ENCODE assay signal across 16 cellular contexts in genomic region chr22:32752868-32753520, GRCh38. TPM values are rescaled to one million over a fixed set of nuclear protein-coding genes. Genes with fewer than 3 reads are reported as not detected.
DNase-seq lines count a peak whose midpoint lies in the region; ATAC-seq, FAIRE-seq and TF ChIP-seq lines count a peak whose summit lies in the region.
"Had no signal": no experiment of that assay in that cellular context is flagged by ENCODE, and none has a peak within 500 bp of the region (broad histone marks: within the 10 kb centered on the region; RNA-seq: fewer than 3 reads in every experiment).

No MANE protein-coding gene starts in this region.

- CTCF ChIA-PET in HepG2 (lab: Yijun Ruan, JAX; ENCODE audit: low intra/inter-chr PET ratio, low total read pairs), result no interaction called here

- H3K4me1 ChIP-seq in HepG2 (ENCODE audit: insufficient read depth, low read length) (peaks cover 76% of the 10 kb centered on the region), right lobe of liver (peaks cover 0 to 18% (median 7%) of the 10 kb centered on the region in 4 donors), fibroblast of lung (ENCODE audit: control insufficient read depth, extremely low read depth, insufficient read depth, low read length) (peaks cover 3% of the 10 kb centered on the region), aorta (ENCODE audit: control insufficient read depth in 1 of 2, insufficient read depth in 2 of 2, low read length in 2 of 2) (no peaks in the 10 kb centered on the region)

- H3K36me3 ChIP-seq in HepG2 (replicated peaks in 1 of 2; ENCODE audit: control insufficient read depth in 1 of 2, insufficient read depth in 2 of 2, low read length in 2 of 2) (no peaks in the 10 kb centered on the region), right lobe of liver (no peaks in the 10 kb centered on the region), fibroblast of lung (ENCODE audit: control insufficient read depth, insufficient read depth, low read length) (no peaks in the 10 kb centered on the region), aorta (ENCODE audit: control insufficient read depth in 1 of 2, insufficient read depth in 2 of 2, low read length in 1 of 2) (no peaks in the 10 kb centered on the region)
- H3K36me3 ChIP-seq: thyroid gland had no signal

- no peak for FAIRE-seq in HepG2 (lab: Jason Lieb, UNC)

- no peaks in the 10 kb centered on the region for H3K79me2 ChIP-seq in HepG2 (ENCODE audit: insufficient read depth, low read length)
- no peaks in the 10 kb centered on the region for H3K79me2 ChIP-seq in fibroblast of lung (ENCODE audit: control insufficient read depth, insufficient read depth, low read length)

- H3K9me3 ChIP-seq in HepG2 (ENCODE audit: low read length), result no peaks in the 10 kb centered on the region
- no peaks in the 10 kb centered on the region for H3K9me3 ChIP-seq in right lobe of liver
- H3K9me3 ChIP-seq in fibroblast of lung (ENCODE audit: control insufficient read depth, insufficient read depth, low read depth, low read length), result no peaks in the 10 kb centered on the region
- no peaks in the 10 kb centered on the region for H3K9me3 ChIP-seq in aorta (ENCODE audit: control insufficient read depth, low read length)
- H3K9me3 ChIP-seq: thyroid gland had no signal

- H2AFZ ChIP-seq in HepG2 (ENCODE audit: low read length), result no peak overlapping the region
- no peak overlapping the region for H2AFZ ChIP-seq in fibroblast of lung (ENCODE audit: low read length)

- no TSS peak for BruUV-seq in HepG2 (replicated peaks; lab: Mats Ljungman, UMichigan)

- no peak overlapping the region for H3K27ac ChIP-seq in HepG2 (ENCODE audit: extremely low read length, insufficient read depth, low read length)
- no peak overlapping the region for H3K27ac ChIP-seq in right lobe of liver
- H3K27ac ChIP-seq in fibroblast of lung (ENCODE audit: insufficient read depth, low read length), result no peak overlapping the region
- no peak overlapping the region for H3K27ac ChIP-seq in aorta (ENCODE audit: low read depth in 1 of 2, low read length in 2 of 2)

- TF ChIP-seq EP300 in HepG2 (IDR thresholded peaks at IDR 0.05; ENCODE audit: low read depth in 2 of 2, low read length in 2 of 2), result no peak
- TF ChIP-seq EP300 in HepG2 (CRISPR knock-in tag; IDR thresholded peaks at IDR 0.05; ENCODE audit: borderline replicate concordance), result no peak

- DNase-seq in HepG2 (ENCODE audit: low spot score), result no peak
- DNase-seq in right lobe of liver, result no peak
- peak; percentile 80 to 83 for DNase-seq in fibroblast of lung (ENCODE audit: low read depth in 2 of 2)
- DNase-seq in myocyte (ENCODE audit: low read depth), result peak; percentile 29
- no peak for DNase-seq in aorta
- no peak for DNase-seq in activated T-cell treated with anti-CD3 and anti-CD28 coated beads, Interleukin-2, amount 50 U/mL, for 48 hours
- no peak for DNase-seq in UCSD-AML1 (lab: John Stamatoyannopoulos, UW; ENCODE audit: unreplicated experiment)
- DNase-seq: activated CD4-positive, CD25-positive, alpha-beta regulatory T cell; activated T-cell treated with anti-CD3 and anti-CD28 coated beads, Interleukin-2, amount 50 U/mL, for 24 hours; effector CD4-positive, alpha-beta T cell; glutamatergic neuron; NCI-H2227 treated with DMSO at 0.1 percent for 48 hours; thyroid gland had no signal

- H3K4me2 ChIP-seq in HepG2 (ENCODE audit: low read depth, low read length) (no peak overlapping the region), fibroblast of lung (ENCODE audit: extremely low read depth, insufficient read depth, low read length) (no peak overlapping the region)

- H3K27me3 ChIP-seq in HepG2 (ENCODE audit: control insufficient read depth in 1 of 2, insufficient read depth in 2 of 2, low read length in 2 of 2), result no peaks in the 10 kb centered on the region
- no peaks in the 10 kb centered on the region for H3K27me3 ChIP-seq in right lobe of liver
- no peaks in the 10 kb centered on the region for H3K27me3 ChIP-seq in fibroblast of lung (ENCODE audit: control insufficient read depth, insufficient read depth, low read length)
- no peaks in the 10 kb centered on the region for H3K27me3 ChIP-seq in aorta (ENCODE audit: control insufficient read depth in 1 of 2, insufficient read depth in 2 of 2, low read length in 1 of 2)
- H3K27me3 ChIP-seq: thyroid gland had no signal

- intact Hi-C loops in HepG2 (cut with micrococcal nuclease; ENCODE audit: unreplicated experiment), result loop anchor here (5.0 kb wide), 1 partner anchor 34 kb away; no protein-coding TSS in a partner anchor
- intact Hi-C loops in right lobe of liver (cut with DNase I), result no loop called here
- intact Hi-C loops in aorta (cut with DNase I), result no loop called here

- TF ChIP-seq POLR2A in HepG2 (IDR thresholded peaks at IDR 0.05; ENCODE audit: insufficient read depth in 1 of 2, low read depth in 2 of 2, low read length in 2 of 2), result no peak
- TF ChIP-seq POLR2A in right lobe of liver (IDR thresholded peaks at IDR 0.05), result no peak

- POLR2A ChIA-PET in HepG2 (lab: Yijun Ruan, JAX), result interaction anchor here (3.2 kb wide), 1 partner anchor 27 kb away, joined by 27 read pairs; no protein-coding TSS in a partner anchor

- in situ Hi-C loops in HepG2 (cut with HindIII; ENCODE audit: extremely low pct_ligation_motif_present, low pct_unique_long_range_greater_than_20kb), result no loop called here

- 83% methylated on average over 7 of the region's 10 CpGs for WGBS in HepG2 (ENCODE audit: low lambda C conversion rate)
- no CpG with 5 or more reads among the region's 10 CpGs for WGBS in right lobe of liver (ENCODE audit: insufficient coverage, low coverage, low lambda C conversion rate, missing lambda C conversion rate)
- 79 to 82% methylated on average over 10 of the region's 10 CpGs for whole genome bisulfite sequencing in aorta, 2 donors

- TF ChIP-seq RAD21 in HepG2 (CRISPR knock-in tag; IDR thresholded peaks at IDR 0.05), result no peak

- H3K9ac ChIP-seq in HepG2 (ENCODE audit: insufficient read depth, low read depth, low read length) (no peak overlapping the region), fibroblast of lung (ENCODE audit: insufficient read depth, low read length) (no peak overlapping the region)

- no peak overlapping the region for H3K4me3 ChIP-seq in HepG2 (replicated peaks in 1 of 3; ENCODE audit: insufficient read depth in 1 of 3, low read depth in 2 of 3, low read length in 3 of 3)
- H3K4me3 ChIP-seq in right lobe of liver, result no peak overlapping the region
- no peak overlapping the region for H3K4me3 ChIP-seq in fibroblast of lung (replicated peaks in 1 of 4; ENCODE audit: control extremely low read depth in 1 of 4, insufficient read depth in 1 of 4, low read depth in 3 of 4, low read length in 4 of 4)
- H3K4me3 ChIP-seq in aorta (ENCODE audit: low read length in 2 of 2), result no peak overlapping the region
- H3K4me3 ChIP-seq: thyroid gland had no signal

- H4K20me1 ChIP-seq in HepG2 (ENCODE audit: insufficient read depth, low read length) (no peaks in the 10 kb centered on the region), fibroblast of lung (ENCODE audit: control insufficient read depth, extremely low read depth, insufficient read depth, low read length) (no peaks in the 10 kb centered on the region)

- ATAC-seq in HepG2 (no peak), right lobe of liver (no peak), aorta (ENCODE audit: low FRiP score) (peak; percentile 4), HG02970 (IDR thresholded peaks at IDR 0.05; ENCODE audit: low FRiP score, unreplicated experiment) (no peak)
- ATAC-seq: HCT116, left lobe of liver had no signal

- TF ChIP-seq CTCF in HepG2 (CRISPR knock-in tag; IDR thresholded peaks at IDR 0.05) (no peak), right lobe of liver (IDR thresholded peaks at IDR 0.05) (no peak), fibroblast of lung (conservative IDR thresholded peaks at IDR 0.05 in 1 of 2, IDR thresholded peaks at IDR 0.05 in 1 of 2; ENCODE audit: low read depth in 1 of 2, low read length in 2 of 2) (no peak)

TF ChIP-seq in HepG2, 621 proteins besides CTCF, POLR2A, EP300 and RAD21:
- 0 out of 4 replicates have a peak, but pooled peaks of 1 of the 2 experiments have one; percentile 31 for TF ChIP-seq NR2F1 (CRISPR knock-in tag; IDR thresholded peaks at IDR 0.05)
- TF ChIP-seq JUN (CRISPR knock-in tag; IDR thresholded peaks at IDR 0.05), result no peak
- TF ChIP-seq NR2C2 (CRISPR knock-in tag; IDR thresholded peaks at IDR 0.05; ENCODE audit: borderline replicate concordance), result peak; percentile 53
- peak; percentile 90 for TF ChIP-seq NR2F6 (IDR thresholded peaks at IDR 0.05)
- TF ChIP-seq NR2F6 (CRISPR knock-in tag; IDR thresholded peaks at IDR 0.05), result peak; percentile 52; the same call in 1 of the 2 replicates

RNA-seq across cellular contexts. Expression of gene TIMP3, which starts 48.5 kb away (rescaled TPM):
- total RNA-seq in HepG2 (2016; rRNA removed; fragmentation: Illumina TruSeq; extraction: Trizol) (28.7 and 57.3 TPM in 2 replicates), right lobe of liver (10 to 100 TPM; 21.9 to 58.6 (median 52.7) TPM), fibroblast of lung (145 and 242 TPM in 2 replicates), myocyte (4.0 and 5.2 TPM in 2 replicates), aorta (100 to 1,000 TPM; 298 to 410 TPM)
- 5.1 and 5.6 TPM in 2 replicates for total RNA-seq in HepG2 (2016; cell fraction: cytosol; rRNA removed; fragmentation: Illumina TruSeq; extraction: Trizol; ENCODE audit: low read depth)
- total RNA-seq in HepG2 (2016; cell fraction: insoluble cytoplasmic fraction; rRNA removed; fragmentation: Illumina TruSeq; extraction: Trizol), result 26.3 and 55.6 TPM in 2 replicates
- total RNA-seq in HepG2 (2016; cell fraction: membrane; rRNA removed; fragmentation: Illumina TruSeq; extraction: Trizol), result 17.2 and 19.0 TPM in 2 replicates
- 55.3 and 66.5 TPM in 2 replicates for total RNA-seq in HepG2 (2016; cell fraction: nucleus; rRNA removed; fragmentation: Illumina TruSeq; extraction: Trizol)
- polyA plus RNA-seq in HepG2 (2011; rRNA removed) (75.2 and 86.6 TPM in 2 replicates), fibroblast of lung (211 and 375 TPM in 2 replicates), aorta (10 to 100 TPM; 34.4 to 59.4 TPM)
- 67.3 and 72.2 TPM in 2 replicates for polyA plus RNA-seq in HepG2 (2011; cell fraction: cytosol; rRNA removed)
- 29.5 and 30.5 TPM in 2 replicates for polyA plus RNA-seq in HepG2 (2011; cell fraction: nucleus; rRNA removed)
- 89.9 and 107 TPM in 2 replicates for polyA plus RNA-seq in HepG2 (2012)
- 5.5 TPM in 2 replicates for polyA plus RNA-seq in HepG2 (2016; cell fraction: cytosol; fragmentation: Illumina TruSeq; extraction: Trizol; ENCODE audit: low read depth)
- 30.6 and 38.9 TPM in 2 replicates for polyA plus RNA-seq in HepG2 (2016; cell fraction: insoluble cytoplasmic fraction; fragmentation: Illumina TruSeq; extraction: Trizol; ENCODE audit: low read depth)
- 12.2 and 12.9 TPM in 2 replicates for polyA plus RNA-seq in HepG2 (2016; cell fraction: membrane; fragmentation: Illumina TruSeq; extraction: Trizol; ENCODE audit: low read depth)
- 90.8 and 96.2 TPM in 2 replicates for polyA plus RNA-seq in HepG2 (2016; cell fraction: nucleus; fragmentation: Illumina TruSeq; extraction: Trizol; ENCODE audit: insufficient read depth, low read depth)
- polyA minus RNA-seq in HepG2 (2011; rRNA and poly(A)+ RNA removed; ENCODE audit: low replicate concordance), result 7.2 and 107 TPM in 2 replicates
- 51.1 and 55.3 TPM in 2 replicates for polyA minus RNA-seq in HepG2 (2011; cell fraction: cytosol; rRNA and poly(A)+ RNA removed)
- 20.5 and 25.0 TPM in 2 replicates for polyA minus RNA-seq in HepG2 (2011; cell fraction: nucleus; rRNA and poly(A)+ RNA removed)
- polyA plus RNA-seq in fibroblast of lung (2012), result 182 and 348 TPM in 2 replicates
- 214 and 341 TPM in 2 replicates for polyA minus RNA-seq in fibroblast of lung (ENCODE audit: low replicate concordance)
- polyA plus RNA-seq in myocyte (2012), result 1,125 TPM

Comparison
In these comparisons a context has a peak if more than half of its experiments do, and no peak if none do; other contexts are left out.
1. DNase-seq: peak in fibroblast of lung (2 of 2) and myocyte (single experiment); none in HepG2 (single experiment), right lobe of liver (0 of 3), aorta (0 of 2), activated T-cell treated with anti-CD3 and anti-CD28 coated beads, Interleukin-2, amount 50 U/mL, for 48 hours (0 of 2) and UCSD-AML1 (single experiment).